Comparison of ENCODE assay signal across 4 cellular contexts in the genomic region with DNA sequence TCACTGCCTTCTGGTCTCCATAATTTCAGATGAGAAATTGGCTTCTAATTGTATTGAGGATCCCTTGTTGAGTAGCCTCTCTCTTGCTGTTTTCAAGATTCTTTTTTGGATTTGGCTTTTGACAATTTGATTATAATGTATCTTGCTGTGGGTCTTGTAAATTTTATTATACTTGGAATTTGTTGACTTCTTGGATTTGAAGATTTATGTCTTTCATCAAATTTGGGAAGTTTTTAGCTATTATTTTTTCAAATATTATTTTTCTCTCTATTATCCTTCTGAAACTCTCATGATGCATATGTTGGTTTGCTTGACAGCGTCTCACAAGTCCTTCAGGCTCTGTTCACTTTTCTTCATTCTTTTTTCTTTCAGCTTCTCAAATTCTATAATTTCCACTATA.
"Had no signal": no experiment of that assay in that cellular context is flagged by ENCODE, and none has a peak within 500 bp of the region (broad histone marks: within the 10 kb centered on the region; RNA-seq: fewer than 3 reads in every experiment).

No MANE protein-coding gene starts in this region.

- H3K4me3 ChIP-seq: GM23248, GM23338, HAP-1 had no signal

- ATAC-seq: GM23338, HCT116 had no signal

- H3K9me3 ChIP-seq: HAP-1 had no signal

- H3K4me1 ChIP-seq: HAP-1 had no signal

- H3K27ac ChIP-seq: GM23248 had no signal

- H3K36me3 ChIP-seq: HAP-1 had no signal
